15 cellular contexts compared by ENCODE assay signal in genomic region chr11:120120805-120121335, GRCh38. TPM values are rescaled to one million over a fixed set of nuclear protein-coding genes. Genes with fewer than 3 reads are reported as not detected.
DNase-seq lines count a peak whose midpoint lies in the region; ATAC-seq and TF ChIP-seq lines count a peak whose summit lies in the region.
"Had no signal": no experiment of that assay in that cellular context is flagged by ENCODE, and none has a peak within 500 bp of the region (broad histone marks: within the 10 kb centered on the region; RNA-seq: fewer than 3 reads in every experiment).

No MANE protein-coding gene starts in this region.

- H3K4me3 ChIP-seq in left ventricle myocardium inferior = no peak overlapping the region
- H3K4me3 ChIP-seq in breast epithelium = no peak overlapping the region
- H3K4me3 ChIP-seq: SJCRH30 had no signal

- TF ChIP-seq CTCF in left ventricle myocardium inferior (IDR thresholded peaks at IDR 0.05; ENCODE audit: borderline replicate concordance) (no peak), breast epithelium (IDR thresholded peaks at IDR 0.05) (no peak), neural crest cell (conservative IDR thresholded peaks at IDR 0.05) (no peak), type B pancreatic cell (conservative IDR thresholded peaks at IDR 0.05) (no peak)

- intact Hi-C loops in Right ventricle myocardium inferior (cut with DNase I) = no loop called here
- intact Hi-C loops in left ventricle myocardium inferior (cut with micrococcal nuclease) = no loop called here
- intact Hi-C loops in breast epithelium (cut with DNase I; ENCODE audit: low total_unique reads) = no loop called here

- H3K27ac Mint-ChIP-seq in neural crest cell (ENCODE audit: unreplicated experiment) (peak overlapping the region; percentile 78), type B pancreatic cell (peak overlapping the region; percentile 100)

- H3K36me3 Mint-ChIP-seq in neural crest cell (ENCODE audit: low read depth) (no peaks in the 10 kb centered on the region), type B pancreatic cell (peaks cover 9% of the 10 kb centered on the region)

- H3K4me1 ChIP-seq in left ventricle myocardium inferior = no peaks in the 10 kb centered on the region
- H3K4me1 ChIP-seq in breast epithelium = no peaks in the 10 kb centered on the region
- H3K4me1 ChIP-seq: SJCRH30 had no signal

- H3K27me3 ChIP-seq in left ventricle myocardium inferior (ENCODE audit: low read depth) (peaks cover 8% of the 10 kb centered on the region), breast epithelium (no peaks in the 10 kb centered on the region)
- H3K27me3 ChIP-seq: SJCRH30 had no signal

- H3K4me1 Mint-ChIP-seq in neural crest cell = peaks cover 7% of the 10 kb centered on the region
- peaks cover 13% of the 10 kb centered on the region for H3K4me1 Mint-ChIP-seq in type B pancreatic cell (ENCODE audit: unreplicated experiment)

- no peaks in the 10 kb centered on the region for H3K27me3 Mint-ChIP-seq in neural crest cell (ENCODE audit: low read depth)
- peaks cover 7% of the 10 kb centered on the region for H3K27me3 Mint-ChIP-seq in type B pancreatic cell

- H3K27ac ChIP-seq in left ventricle myocardium inferior (replicated peaks) = no peak overlapping the region
- H3K27ac ChIP-seq in breast epithelium = peak overlapping the region; percentile 66 to 75
- H3K27ac ChIP-seq: SJCRH30 had no signal

- peak; percentile 25 for DNase-seq in Right ventricle myocardium inferior (ENCODE audit: missing footprints)
- no peak for DNase-seq in left ventricle myocardium inferior
- no peak for DNase-seq in breast epithelium (ENCODE audit: low spot score in 2 of 2)
- DNase-seq in neural crest cell (ENCODE audit: low read depth, low spot score) = no peak
- no peak for DNase-seq in type B pancreatic cell (ENCODE audit: extremely low spot score, unreplicated experiment)
- DNase-seq in NCI-H1694 (lab: John Stamatoyannopoulos, UW) = no peak
- DNase-seq: 8988T, C1 segment of cervical spinal cord, HCEC 1CT, KG1, NCI-H1092, NCI-H510A treated with DMSO at 0.1 percent for 48 hours, SJCRH30 had no signal

- H3K36me3 ChIP-seq in left ventricle myocardium inferior (no peaks in the 10 kb centered on the region), breast epithelium (no peaks in the 10 kb centered on the region)
- H3K36me3 ChIP-seq: SJCRH30 had no signal

- H3K9me3 Mint-ChIP-seq in neural crest cell = no peaks in the 10 kb centered on the region
- peaks cover 5% of the 10 kb centered on the region for H3K9me3 Mint-ChIP-seq in type B pancreatic cell

- no peak for TF ChIP-seq POLR2A in breast epithelium (IDR thresholded peaks at IDR 0.05)

- ATAC-seq in Right ventricle myocardium inferior = no peak
- no peak for ATAC-seq in GM18520 (IDR thresholded peaks at IDR 0.05; ENCODE audit: unreplicated experiment)
- no peak for ATAC-seq in HG03108 (IDR thresholded peaks at IDR 0.05; ENCODE audit: unreplicated experiment)

- H3K9me3 ChIP-seq in left ventricle myocardium inferior (replicated peaks) = no peaks in the 10 kb centered on the region
- no peaks in the 10 kb centered on the region for H3K9me3 ChIP-seq in breast epithelium
- H3K9me3 ChIP-seq: SJCRH30 had no signal

- H3K4me3 Mint-ChIP-seq in neural crest cell (no peak overlapping the region), type B pancreatic cell (peak overlapping the region; percentile 81)

RNA-seq across cellular contexts. Expression of gene TRIM29, which starts 17.0 kb away (rescaled TPM):
- not detected for total RNA-seq in Right ventricle myocardium inferior
- not detected for total RNA-seq in left ventricle myocardium inferior
- 10 to 100 TPM; 10.6 to 58.7 (median 45.9) TPM for total RNA-seq in breast epithelium
- not detected in 2 replicates for total RNA-seq in neural crest cell
- 56.7 and 207 TPM in 2 replicates for total RNA-seq in type B pancreatic cell (ENCODE audit: low replicate concordance)
- total RNA-seq: SJCRH30 had no signal

Comparison
In these comparisons a context has a peak if more than half of its experiments do, and no peak if none do; other contexts are left out.
1. RNA of gene TRIM29, which starts 17.0 kb away (total RNA-seq): 56.7 to 207 TPM in type B pancreatic cell and 10.6 to 58.7 TPM in breast epithelium; not detected in neural crest cell, not detected in Right ventricle myocardium inferior (single experiment) and not detected in left ventricle myocardium inferior (single experiment); every median in the first group is over 10 times any median in the second.